In the genomic region with DNA sequence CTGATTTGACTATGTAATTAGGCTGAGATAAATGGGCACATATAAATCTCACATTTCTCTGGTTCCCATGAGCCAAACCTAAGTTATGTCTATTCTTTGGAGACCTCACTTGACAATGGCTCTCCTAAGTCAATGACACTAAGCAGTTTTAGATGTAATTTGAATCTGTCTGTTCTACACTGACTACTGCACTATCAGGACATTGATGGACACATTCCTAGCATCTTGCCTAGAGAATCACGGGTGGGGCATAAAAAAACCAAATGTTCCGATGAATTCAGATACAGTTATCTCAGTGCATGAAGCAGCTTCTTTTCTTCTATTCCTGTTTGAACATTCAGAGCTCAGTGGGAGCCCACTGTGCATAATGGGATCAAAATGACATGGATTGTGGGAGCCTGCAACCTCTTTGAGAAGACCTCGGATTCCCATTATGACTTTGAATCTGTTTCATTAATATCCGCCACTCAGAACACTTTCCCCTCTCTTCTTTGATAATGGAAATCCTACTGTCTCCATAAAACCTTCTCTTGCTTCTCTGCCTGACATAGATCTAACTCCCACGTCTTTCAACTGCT, we compare ENCODE assay signal across 17 cellular contexts.
"Had no signal": no experiment of that assay in that cellular context is flagged by ENCODE, and none has a peak within 500 bp of the region (broad histone marks: within the 10 kb centered on the region; RNA-seq: fewer than 3 reads in every experiment).

No MANE protein-coding gene starts in this region.

- H3K27ac ChIP-seq: KMS-11, RWPE1 had no signal

- H3K4me3 ChIP-seq: K562 had no signal

- H3K9me3 ChIP-seq: SK-N-SH had no signal

- H3K9me2 ChIP-seq: SK-N-SH had no signal

- H3K4me2 ChIP-seq: KMS-11, SK-N-SH had no signal

- DNase-seq: Kasumi-1, MM.1S, NCI-H1092 treated with DMSO at 0.1 percent for 48 hours, NCI-H1436, NCI-H2029 treated with DMSO at 0.1 percent for 48 hours, NCI-H2171, NCI-H524, NCI-H69, PC-3, SHP77, SK-N-SH, SW 1271, T-cell had no signal

- H3K9ac ChIP-seq: KMS-11, SK-N-SH had no signal

- ATAC-seq: K562, Panc1, PC-3, T-cell had no signal
